ENCODE assay signal across 26 cellular contexts in the genomic region with DNA sequence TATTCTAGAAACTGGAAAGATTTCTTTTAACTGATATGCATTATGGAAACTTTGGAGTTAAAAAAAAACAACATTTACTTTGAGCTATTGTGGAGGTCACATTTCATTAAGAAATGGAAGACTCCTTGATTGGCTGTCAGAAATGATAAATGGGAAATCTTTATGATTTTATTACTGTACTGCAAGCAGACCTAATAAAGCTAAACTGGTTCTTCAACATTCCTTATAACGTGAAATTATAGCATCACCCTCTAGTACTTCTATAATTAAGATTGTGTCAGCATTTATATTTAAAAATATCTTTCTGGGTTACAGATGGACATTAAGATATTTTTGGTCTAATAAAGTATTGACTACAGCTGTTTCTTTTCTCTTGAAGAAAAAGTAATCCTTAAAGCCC.
DNase-seq lines count a peak whose midpoint lies in the region; ATAC-seq and TF ChIP-seq lines count a peak whose summit lies in the region.
"Had no signal": no experiment of that assay in that cellular context is flagged by ENCODE, and none has a peak within 500 bp of the region (broad histone marks: within the 10 kb centered on the region; RNA-seq: fewer than 3 reads in every experiment).

No MANE protein-coding gene starts in this region.

- H2BK15ac ChIP-seq in IMR-90 (ENCODE audit: low read depth, low read length): no peak overlapping the region

- intact Hi-C loops in IMR-90 (cut with micrococcal nuclease) (no loop called here), left colon (cut with DNase I, micrococcal nuclease) (no loop called here), cardiac septum (cut with DNase I) (no loop called here)

- no peak overlapping the region for H2AFZ ChIP-seq in IMR-90 (replicated peaks; ENCODE audit: low read length, poor library complexity)
- no peak overlapping the region for H2AFZ ChIP-seq in MM.1S (ENCODE audit: low read length)
- H2AFZ ChIP-seq: GM23338 had no signal

- H3K79me1 ChIP-seq in IMR-90 (ENCODE audit: low read depth in 1 of 2, low read length in 2 of 2): no peaks in the 10 kb centered on the region

- TF ChIP-seq CTCF in IMR-90 (conservative IDR thresholded peaks at IDR 0.05; ENCODE audit: low read depth, low read length): no peak
- no peak for TF ChIP-seq CTCF in RWPE2 (IDR thresholded peaks at IDR 0.05; ENCODE audit: poor library complexity, severe bottlenecking)
- TF ChIP-seq CTCF in MM.1S (IDR thresholded peaks at IDR 0.05; ENCODE audit: low read length): no peak

- no peaks in the 10 kb centered on the region for H3K79me2 ChIP-seq in MM.1S (ENCODE audit: low read length)

- ATAC-seq in IMR-90 (ENCODE audit: low read depth): no peak
- ATAC-seq in RWPE2 (ENCODE audit: low read depth): peak; percentile 25; the same call in 1 of the 3 replicates
- peak; percentile 77 for ATAC-seq in left colon
- ATAC-seq: GM23338, HepG2, T-helper 17 cell had no signal

- no peak overlapping the region for H4K5ac ChIP-seq in IMR-90 (ENCODE audit: low read depth, low read length)

- no peaks in the 10 kb centered on the region for H3K9me1 ChIP-seq in IMR-90 (ENCODE audit: insufficient read depth, low read length)

- H3K36me3 ChIP-seq in IMR-90 (ENCODE audit: control insufficient read depth, insufficient read depth, low read length): no peaks in the 10 kb centered on the region
- no peaks in the 10 kb centered on the region for H3K36me3 ChIP-seq in RWPE2 (ENCODE audit: low read depth)
- H3K36me3 ChIP-seq in MM.1S (replicated peaks; ENCODE audit: insufficient read depth, low read length): no peaks in the 10 kb centered on the region

- H3K27ac ChIP-seq in IMR-90 (ENCODE audit: insufficient read depth, low read length) (no peak overlapping the region), RWPE2 (ENCODE audit: poor library complexity, severe bottlenecking) (no peak overlapping the region), MM.1S (ENCODE audit: low read length) (no peak overlapping the region)

- H3F3A ChIP-seq in MM.1S (ENCODE audit: insufficient read depth, low read length): no peaks in the 10 kb centered on the region

- dilution Hi-C loops in IMR-90 (cut with HindIII; ENCODE audit: low sequenced_read_pairs, unreplicated experiment): no loop called here

- DNase-seq in HT-29 (ENCODE audit: low spot score): peak; percentile 43
- no peak for DNase-seq in IMR-90
- no peak for DNase-seq in RWPE2 (ENCODE audit: low spot score)
- DNase-seq in left colon: no peak
- DNase-seq in cardiac septum (ENCODE audit: low spot score): no peak
- DNase-seq in MM.1S: no peak
- DNase-seq in activated naive CD8-positive, alpha-beta T cell treated with anti-CD3 and anti-CD28 coated beads for 36 hours: no peak
- DNase-seq: C1 segment of cervical spinal cord; CD4-positive, alpha-beta memory T cell; COR-L47; H9; KBM-7; NCI-H1048; NCI-H1436; NCI-H187; NCI-H2081 treated with DMSO at 0.1 percent for 48 hours; NCI-H524; NCI-H748 treated with DMSO at 0.1 percent for 48 hours; NK-92 treated with Interleukin-12 subunit alpha and Interleukin-12 subunit beta, amount 100 ng/mL, for 24 hours; RPMI8226; SHP77 treated with DMSO at 0.1 percent for 48 hours; SK-N-SH; SW 1271; T-helper 17 cell had no signal

- H2BK120ac ChIP-seq in IMR-90 (ENCODE audit: low read depth, low read length): no peak overlapping the region

- no peaks in the 10 kb centered on the region for H3K36me3 Mint-ChIP-seq in activated naive CD8-positive, alpha-beta T cell treated with anti-CD3 and anti-CD28 coated beads for 36 hours
- H3K36me3 Mint-ChIP-seq: CD4-positive, alpha-beta memory T cell had no signal

- CTCF ChIA-PET in IMR-90 (lab: Yijun Ruan, JAX): interaction anchor here (0.6 kb wide), 1 partner anchor 197 kb away, joined by 3 read pairs; no protein-coding TSS in a partner anchor

- H3K4me1 ChIP-seq in IMR-90 (ENCODE audit: control insufficient read depth, insufficient read depth, low read length): no peaks in the 10 kb centered on the region
- peaks cover 7% of the 10 kb centered on the region for H3K4me1 ChIP-seq in RWPE2 (ENCODE audit: insufficient read depth, poor library complexity, severe bottlenecking)
- no peaks in the 10 kb centered on the region for H3K4me1 ChIP-seq in MM.1S (ENCODE audit: low read length)

- no peak for TF ChIP-seq RAD21 in IMR-90 (IDR thresholded peaks at IDR 0.05; ENCODE audit: low read length)

- no peak overlapping the region for H3K4me3 Mint-ChIP-seq in activated naive CD8-positive, alpha-beta T cell treated with anti-CD3 and anti-CD28 coated beads for 36 hours
- H3K4me3 Mint-ChIP-seq: CD4-positive, alpha-beta memory T cell; GM23338; H9; T-helper 17 cell had no signal

- H3K4me3 ChIP-seq in IMR-90 (ENCODE audit: insufficient read depth, low read depth, low read length): no peak overlapping the region
- H3K4me3 ChIP-seq in RWPE2 (ENCODE audit: severe bottlenecking): no peak overlapping the region
- H3K4me3 ChIP-seq in MM.1S (ENCODE audit: low read length): no peak overlapping the region
- H3K4me3 ChIP-seq: GM23338 had no signal

- no peak for TF ChIP-seq POLR2A in IMR-90 (IDR thresholded peaks at IDR 0.05; ENCODE audit: low read depth, low read length)

- H2BK20ac ChIP-seq in IMR-90 (ENCODE audit: low read depth, low read length): no peak overlapping the region

- H3K27me3 Mint-ChIP-seq in activated naive CD8-positive, alpha-beta T cell treated with anti-CD3 and anti-CD28 coated beads for 36 hours: no peaks in the 10 kb centered on the region
- H3K27me3 Mint-ChIP-seq: CD4-positive, alpha-beta memory T cell; T-helper 17 cell had no signal

- no peaks in the 10 kb centered on the region for H3K9me3 Mint-ChIP-seq in activated naive CD8-positive, alpha-beta T cell treated with anti-CD3 and anti-CD28 coated beads for 36 hours
- H3K9me3 Mint-ChIP-seq: GM23338, H9 had no signal

- H3K27me3 ChIP-seq in IMR-90 (ENCODE audit: control insufficient read depth, insufficient read depth, low read length): no peaks in the 10 kb centered on the region
- H3K27me3 ChIP-seq in RWPE2 (ENCODE audit: insufficient read depth, poor library complexity, severe bottlenecking): no peaks in the 10 kb centered on the region
- H3K27me3 ChIP-seq in MM.1S (replicated peaks; ENCODE audit: insufficient read depth, low read length): no peaks in the 10 kb centered on the region

- in situ Hi-C loops in IMR-90 (cut with MboI; ENCODE audit: low sequenced_read_pairs): no loop called here

- H2AK9ac ChIP-seq in IMR-90 (replicated peaks; ENCODE audit: low read depth, low read length, poor library complexity): no peak overlapping the region

- POLR2A ChIA-PET in IMR-90 (lab: Charles Lee; ENCODE audit: unreplicated experiment): interaction anchor here (0.7 kb wide), 1 partner anchor 894 kb away, joined by 4 read pairs; no protein-coding TSS in a partner anchor

- no peak overlapping the region for H4K91ac ChIP-seq in IMR-90 (ENCODE audit: insufficient read depth, low read depth, low read length)

- H3K9me3 ChIP-seq in IMR-90 (ENCODE audit: control insufficient read depth, insufficient read depth, low read length) (no peaks in the 10 kb centered on the region), RWPE2 (ENCODE audit: severe bottlenecking) (no peaks in the 10 kb centered on the region), MM.1S (replicated peaks; ENCODE audit: insufficient read depth, low read length) (no peaks in the 10 kb centered on the region)
- H3K9me3 ChIP-seq: SK-N-SH had no signal

- H3K23ac ChIP-seq in IMR-90 (ENCODE audit: low read depth, low read length): no peak overlapping the region

- no TSS peak for BruUV-seq in IMR-90 (replicated peaks; lab: Mats Ljungman, UMichigan)

- H3K4me2 ChIP-seq in IMR-90 (ENCODE audit: low read depth, low read length): no peak overlapping the region
- H3K4me2 ChIP-seq in MM.1S (ENCODE audit: low read depth, low read length): no peak overlapping the region
- H3K4me2 ChIP-seq: GM23338, SK-N-SH had no signal

- no peak overlapping the region for H3K18ac ChIP-seq in IMR-90 (ENCODE audit: low read depth, low read length)

- no peak overlapping the region for H2BK5ac ChIP-seq in IMR-90 (ENCODE audit: low read depth, low read length, poor library complexity, severe bottlenecking)

- no peak overlapping the region for H3K27ac Mint-ChIP-seq in activated naive CD8-positive, alpha-beta T cell treated with anti-CD3 and anti-CD28 coated beads for 36 hours
- H3K27ac Mint-ChIP-seq: CD4-positive, alpha-beta memory T cell; GM23338; H9; T-helper 17 cell had no signal

- H2AK5ac ChIP-seq in IMR-90 (ENCODE audit: low read depth, low read length): no peak overlapping the region

- H3K9ac ChIP-seq in IMR-90 (ENCODE audit: low read depth, low read length) (no peak overlapping the region), MM.1S (ENCODE audit: low read length) (no peak overlapping the region)
- H3K9ac ChIP-seq: SK-N-SH had no signal

- no peaks in the 10 kb centered on the region for H3K4me1 Mint-ChIP-seq in activated naive CD8-positive, alpha-beta T cell treated with anti-CD3 and anti-CD28 coated beads for 36 hours
- H3K4me1 Mint-ChIP-seq: CD4-positive, alpha-beta memory T cell; GM23338; H9; T-helper 17 cell had no signal

- H3K9me2 ChIP-seq in MM.1S (replicated peaks; ENCODE audit: insufficient read depth, low read length): no peaks in the 10 kb centered on the region
- H3K9me2 ChIP-seq: SK-N-SH had no signal

- H3K4ac ChIP-seq in IMR-90 (ENCODE audit: low read depth, low read length): no peak overlapping the region

- no peak overlapping the region for H3K14ac ChIP-seq in IMR-90 (replicated peaks; ENCODE audit: low read depth, low read length)

- H4K8ac ChIP-seq in IMR-90 (ENCODE audit: low read depth in 2 of 2, low read length in 2 of 2): no peak overlapping the region

- no peaks in the 10 kb centered on the region for H4K20me1 ChIP-seq in IMR-90 (ENCODE audit: insufficient read depth, low read length)
- no peaks in the 10 kb centered on the region for H4K20me1 ChIP-seq in MM.1S (ENCODE audit: insufficient read depth, low read length)

- no peak overlapping the region for H3K56ac ChIP-seq in IMR-90 (ENCODE audit: extremely low read depth, insufficient read depth, low read length)

- WGBS in IMR-90 (ENCODE audit: extremely low coverage in 2 of 2, insufficient read length in 1 of 2), 2 experiments: no CpG with 5 or more reads among the region's 1 CpG

TF ChIP-seq in IMR-90, 13 proteins besides CTCF, POLR2A, EP300 and RAD21 (continues in another document):
- TF ChIP-seq MAFK (IDR thresholded peaks at IDR 0.05; ENCODE audit: low read depth, low read length): 0 out of 2 replicates have a peak, but pooled peaks have one; percentile 6
- no peak for TF ChIP-seq BHLHE40 (IDR thresholded peaks at IDR 0.05; ENCODE audit: low read depth, low read length)
- TF ChIP-seq CEBPB (IDR thresholded peaks at IDR 0.05; ENCODE audit: low read depth, low read length): no peak
- TF ChIP-seq NFE2L2 (IDR thresholded peaks at IDR 0.05; ENCODE audit: low read depth, low read length): no peak
